In genomic region chr11:28098257-28098656, GRCh38 we compare ENCODE assay signal across 18 cellular contexts. TPM values are rescaled to one million over a fixed set of nuclear protein-coding genes. Genes with fewer than 3 reads are reported as not detected.
A peak's percentile ranks its signal among the peaks of the same experiment; 100 is the strongest.
DNase-seq lines count a peak whose midpoint lies in the region; ATAC-seq and TF ChIP-seq lines count a peak whose summit lies in the region.
"Had no signal": no experiment of that assay in that cellular context is flagged by ENCODE, and none has a peak within 500 bp of the region (broad histone marks: within the 10 kb centered on the region; RNA-seq: fewer than 3 reads in every experiment).

No MANE protein-coding gene starts in this region.

- 0 out of 2 replicates have a peak overlapping the region, but pooled peaks have one; percentile 7 for H3K27ac Mint-ChIP-seq in HFFc6
- no peak overlapping the region for H3K27ac Mint-ChIP-seq in activated naive CD4-positive, alpha-beta T cell treated with anti-CD3 and anti-CD28 coated beads, Interleukin-2, amount 50 U/mL, for 72 hours
- H3K27ac Mint-ChIP-seq: CD4-positive, CD25-positive, alpha-beta regulatory T cell; CD8-positive, alpha-beta memory T cell had no signal

- H3K4me1 ChIP-seq in Loucy (ENCODE audit: insufficient read depth, low read length, poor library complexity, severe bottlenecking) (peaks cover 21% of the 10 kb centered on the region), mammary epithelial cell (ENCODE audit: insufficient read depth, low read length) (no peaks in the 10 kb centered on the region)
- H3K4me1 ChIP-seq: BE2C had no signal

- H3K36me3 Mint-ChIP-seq in HFFc6 (ENCODE audit: low read depth) = peaks cover 71% of the 10 kb centered on the region
- peaks cover 12 to 23% of the 10 kb centered on the region in 2 donors for H3K36me3 Mint-ChIP-seq in activated naive CD4-positive, alpha-beta T cell treated with anti-CD3 and anti-CD28 coated beads, Interleukin-2, amount 50 U/mL, for 72 hours
- H3K36me3 Mint-ChIP-seq: CD4-positive, CD25-positive, alpha-beta regulatory T cell; CD8-positive, alpha-beta memory T cell had no signal

- no TSS peak for BruUV-seq in mammary epithelial cell (replicated peaks; lab: Mats Ljungman, UMichigan)

- H3K4me3 ChIP-seq in Loucy (ENCODE audit: low read length, poor library complexity, severe bottlenecking) = no peak overlapping the region
- H3K4me3 ChIP-seq in mammary epithelial cell (replicated peaks in 1 of 3; ENCODE audit: insufficient read depth in 1 of 3, low read depth in 2 of 3, low read length in 3 of 3) = no peak overlapping the region

- H3K27ac ChIP-seq in mammary epithelial cell (ENCODE audit: insufficient read depth, low read depth, low read length) = no peak overlapping the region

- H2AFZ ChIP-seq in Loucy (ENCODE audit: low read length) (no peak overlapping the region), mammary epithelial cell (ENCODE audit: low read depth, low read length) (peak overlapping the region; percentile 39)

- H3K9ac ChIP-seq in Loucy (ENCODE audit: low read depth, low read length, poor library complexity, severe bottlenecking) = no peak overlapping the region
- no peak overlapping the region for H3K9ac ChIP-seq in mammary epithelial cell (ENCODE audit: insufficient read depth, low read length)

- H3K27me3 ChIP-seq in Loucy (ENCODE audit: insufficient read depth, low read length, poor library complexity, severe bottlenecking) = no peaks in the 10 kb centered on the region
- H3K27me3 ChIP-seq in mammary epithelial cell (ENCODE audit: insufficient read depth, low read length) = no peaks in the 10 kb centered on the region
- H3K27me3 ChIP-seq: BE2C had no signal

- ATAC-seq in activated naive CD4-positive, alpha-beta T cell treated with anti-CD3 and anti-CD28 coated beads, Interleukin-2, amount 50 U/mL, for 72 hours = no peak
- ATAC-seq: HCT116, HepG2 had no signal

- intact Hi-C loops in mammary epithelial cell (cut with micrococcal nuclease) = no loop called here

- peaks cover 72% of the 10 kb centered on the region for H3K4me1 Mint-ChIP-seq in HFFc6 (ENCODE audit: low read depth)

- H3K4me2 ChIP-seq in Loucy (ENCODE audit: low read depth, low read length, poor library complexity, severe bottlenecking) (peak overlapping the region; percentile 9), mammary epithelial cell (ENCODE audit: insufficient read depth, low read depth, low read length) (no peak overlapping the region)

- H3K9me3 Mint-ChIP-seq in HFFc6 = no peaks in the 10 kb centered on the region
- no peaks in the 10 kb centered on the region for H3K9me3 Mint-ChIP-seq in activated naive CD4-positive, alpha-beta T cell treated with anti-CD3 and anti-CD28 coated beads, Interleukin-2, amount 50 U/mL, for 72 hours
- H3K9me3 Mint-ChIP-seq: CD4-positive, CD25-positive, alpha-beta regulatory T cell; CD8-positive, alpha-beta memory T cell had no signal

- H3K79me2 ChIP-seq in Loucy (ENCODE audit: insufficient read depth, low read length) = peaks cover 97% of the 10 kb centered on the region
- peaks cover 74% of the 10 kb centered on the region for H3K79me2 ChIP-seq in mammary epithelial cell (ENCODE audit: insufficient read depth, low read length)

- H4K20me1 ChIP-seq in Loucy (ENCODE audit: insufficient read depth, low read length, poor library complexity, severe bottlenecking) (peaks cover 16% of the 10 kb centered on the region), mammary epithelial cell (ENCODE audit: insufficient read depth, low read length) (no peaks in the 10 kb centered on the region)

- H3K27me3 Mint-ChIP-seq in HFFc6 (ENCODE audit: insufficient read depth) = no peaks in the 10 kb centered on the region; the same call in 1 of the 2 replicates
- H3K27me3 Mint-ChIP-seq: CD4-positive, CD25-positive, alpha-beta regulatory T cell; CD8-positive, alpha-beta memory T cell had no signal

- H3F3A ChIP-seq in Loucy (ENCODE audit: low read depth) = no peaks in the 10 kb centered on the region

- CTCF ChIA-PET in mammary epithelial cell (lab: Charles Lee; ENCODE audit: low non-redundant PET) = no interaction called here

- no peaks in the 10 kb centered on the region for H3K9me2 ChIP-seq in Loucy (replicated peaks; ENCODE audit: low read depth, low read length)

- H3K4me3 Mint-ChIP-seq in HFFc6 = no peak overlapping the region
- H3K4me3 Mint-ChIP-seq: CD4-positive, CD25-positive, alpha-beta regulatory T cell; CD8-positive, alpha-beta memory T cell had no signal

- 0% methylated on average over 1 of the region's 1 CpG for WGBS in mammary epithelial cell (ENCODE audit: low coverage, missing lambda C conversion rate)

- H3K9me3 ChIP-seq in Loucy (ENCODE audit: insufficient read depth, low read depth, low read length) (no peaks in the 10 kb centered on the region), mammary epithelial cell (replicated peaks; ENCODE audit: insufficient read depth, low read length) (no peaks in the 10 kb centered on the region)
- H3K9me3 ChIP-seq: BE2C had no signal

- dilution Hi-C loops in mammary epithelial cell (cut with HindIII; ENCODE audit: low sequenced_read_pairs) = no loop called here

- in situ Hi-C loops in mammary epithelial cell (cut with MboI; ENCODE audit: low sequenced_read_pairs in 2 of 2) = no loop called here

- TF ChIP-seq CTCF in HFFc6 (IDR thresholded peaks at IDR 0.05) = no peak
- no peak for TF ChIP-seq CTCF in Loucy (conservative IDR thresholded peaks at IDR 0.05; ENCODE audit: low read length)
- TF ChIP-seq CTCF in mammary epithelial cell (conservative IDR thresholded peaks at IDR 0.05 in 1 of 2, IDR thresholded peaks at IDR 0.05 in 1 of 2; ENCODE audit: extremely low read depth in 1 of 2, insufficient read depth in 1 of 2, low read depth in 1 of 2, low read length in 2 of 2) = no peak

- DNase-seq in HFFc6 (no peak), mammary epithelial cell (no peak), NCI-H345 treated with DMSO at 0.1 percent for 48 hours (lab: John Stamatoyannopoulos, UW; ENCODE audit: unreplicated experiment) (no peak), HuH-7 (ENCODE audit: low spot score) (no peak)
- no peak for DNase-seq in activated naive CD4-positive, alpha-beta T cell treated with anti-CD3 and anti-CD28 coated beads, Interleukin-2, amount 50 U/mL, for 72 hours (ENCODE audit: low spot score in 2 of 2)
- DNase-seq: ACHN; BE2C; C1 segment of cervical spinal cord; CD4-positive, CD25-positive, alpha-beta regulatory T cell; CD8-positive, alpha-beta memory T cell; COR-L47; DMS 273 treated with DMSO at 0.1 percent for 48 hours; DMS53; GOT3; H7 had no signal

- H3K36me3 ChIP-seq in Loucy (ENCODE audit: insufficient read depth, low read length) (peaks cover 19% of the 10 kb centered on the region), mammary epithelial cell (ENCODE audit: insufficient read depth, low read length) (peaks cover 8% of the 10 kb centered on the region)
- H3K36me3 ChIP-seq: BE2C had no signal

RNA-seq across cellular contexts. Expression of gene KIF18A, which starts 9.7 kb away (rescaled TPM):
- 10 to 100 TPM; 13.1 to 25.4 (median 22.4) TPM for total RNA-seq in HFFc6 (2021; fragmentation: NEBNext Ultra II Directional; extraction: Animal tissue kit (Norgen Biotek cat#: 25700))
- total RNA-seq in mammary epithelial cell = 10 to 100 TPM in 1 of 2 donors, 1 to 10 TPM in 1; 1.0 to 11.6 TPM
- polyA plus RNA-seq in mammary epithelial cell = 6.8 TPM
- 2.1 TPM for polyA minus RNA-seq in mammary epithelial cell
- 10 to 100 TPM; 30.8 to 58.5 TPM for total RNA-seq in activated naive CD4-positive, alpha-beta T cell treated with anti-CD3 and anti-CD28 coated beads, Interleukin-2, amount 50 U/mL, for 72 hours

RNA-seq across cellular contexts. Expression of gene METTL15, which starts 9.9 kb away (rescaled TPM):
- 10 to 100 TPM; 11.0 to 14.1 (median 12.4) TPM for total RNA-seq in HFFc6 (2021; fragmentation: NEBNext Ultra II Directional; extraction: Animal tissue kit (Norgen Biotek cat#: 25700))
- 10 to 100 TPM; 17.2 to 17.9 TPM for total RNA-seq in mammary epithelial cell
- 6.5 TPM for polyA plus RNA-seq in mammary epithelial cell
- polyA minus RNA-seq in mammary epithelial cell = 8.3 TPM
- total RNA-seq in activated naive CD4-positive, alpha-beta T cell treated with anti-CD3 and anti-CD28 coated beads, Interleukin-2, amount 50 U/mL, for 72 hours = 10 to 100 TPM; 15.6 to 22.4 TPM
